In the genomic region with DNA sequence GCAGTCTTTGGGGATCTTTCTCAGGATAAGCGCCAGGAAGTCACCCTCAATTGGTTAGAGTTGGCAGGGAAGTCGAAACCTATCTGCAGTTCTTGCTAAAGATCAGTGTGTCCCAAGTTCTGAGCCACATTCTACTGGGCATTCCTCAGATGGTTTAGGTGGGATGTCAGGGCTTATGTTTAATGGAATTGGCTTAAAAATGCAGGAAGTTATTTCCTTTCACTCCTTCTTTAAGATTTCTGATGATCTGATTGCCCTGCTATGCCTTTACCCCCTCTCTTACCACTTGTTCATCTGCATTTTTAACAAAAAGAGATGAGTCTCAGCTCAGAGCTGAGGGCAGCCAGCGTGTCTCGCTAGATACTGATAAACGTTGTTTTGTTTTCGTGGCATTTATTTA, we compare ENCODE assay signal across 14 cellular contexts. TPM values are rescaled to one million over a fixed set of nuclear protein-coding genes. Genes with fewer than 3 reads are reported as not detected.
DNase-seq lines count a peak whose midpoint lies in the region; ATAC-seq, FAIRE-seq and TF ChIP-seq lines count a peak whose summit lies in the region.
"Had no signal": no experiment of that assay in that cellular context is flagged by ENCODE, and none has a peak within 500 bp of the region (broad histone marks: within the 10 kb centered on the region; RNA-seq: fewer than 3 reads in every experiment).

No MANE protein-coding gene starts in this region.

- peaks cover 11% of the 10 kb centered on the region for H3K4me1 Mint-ChIP-seq in stimulated activated memory B cell treated with anti-CD40 and anti-IgM and Interleukin-4, amounts not matched to agents 10 μg/mL and 1 μg/mL and 100 μg/mL, for 72 hours

- H3K27me3 ChIP-seq in bronchial epithelial cell (ENCODE audit: control insufficient read depth, insufficient read depth, low read length), result no peaks in the 10 kb centered on the region
- H3K27me3 ChIP-seq: Peyer's patch, thyroid gland had no signal

- peaks cover 23% of the 10 kb centered on the region for H3K27me3 Mint-ChIP-seq in stimulated activated memory B cell treated with anti-CD40 and anti-IgM and Interleukin-4, amounts not matched to agents 10 μg/mL and 1 μg/mL and 100 μg/mL, for 72 hours

- no peak overlapping the region for H3K4me3 Mint-ChIP-seq in stimulated activated memory B cell treated with anti-CD40 and anti-IgM and Interleukin-4, amounts not matched to agents 10 μg/mL and 1 μg/mL and 100 μg/mL, for 72 hours
- H3K4me3 Mint-ChIP-seq: CD8-positive, alpha-beta memory T cell had no signal

- peak; percentile 62 for FAIRE-seq in bronchial epithelial cell (lab: Jason Lieb, UNC)

- ATAC-seq in HG03520 (IDR thresholded peaks at IDR 0.05; ENCODE audit: unreplicated experiment) (no peak), GM18870 (IDR thresholded peaks at IDR 0.05; ENCODE audit: unreplicated experiment) (no peak)
- ATAC-seq in stimulated activated memory B cell treated with anti-CD40 and anti-IgM and Interleukin-4, amounts not matched to agents 10 μg/mL and 1 μg/mL and 100 μg/mL, for 72 hours, result no peak

- H3K27ac Mint-ChIP-seq in stimulated activated memory B cell treated with anti-CD40 and anti-IgM and Interleukin-4, amounts not matched to agents 10 μg/mL and 1 μg/mL and 100 μg/mL, for 72 hours, result no peak overlapping the region
- H3K27ac Mint-ChIP-seq: CD8-positive, alpha-beta memory T cell had no signal

- DNase-seq in AG08396 (ENCODE audit: low spot score) (peak; percentile 79), HT1080 (ENCODE audit: low read depth) (peak; percentile 51), bronchial epithelial cell (ENCODE audit: low read depth) (no peak), NCI-H2081 (lab: John Stamatoyannopoulos, UW) (no peak)
- DNase-seq: CD8-positive, alpha-beta memory T cell; central memory CD4-positive, alpha-beta T cell; glutamatergic neuron; Peyer's patch; thyroid gland had no signal

- H3K27ac ChIP-seq in mesodermal cell (ENCODE audit: low read depth, low read length, severe bottlenecking), result peak overlapping the region; percentile 88
- H3K27ac ChIP-seq: Peyer's patch, prostate gland, thyroid gland had no signal

- H3K4me1 ChIP-seq in mesodermal cell (ENCODE audit: control insufficient read depth, insufficient read depth, low read length, poor library complexity, severe bottlenecking), result peaks cover 33% of the 10 kb centered on the region
- H3K4me1 ChIP-seq: Peyer's patch, prostate gland, thyroid gland had no signal

- 82 to 84% methylated on average over 5 to 6 of the region's 6 CpGs for WGBS in mesodermal cell (ENCODE audit: insufficient coverage in 2 of 2), 2 experiments

- H3K4me3 ChIP-seq in bronchial epithelial cell (ENCODE audit: low read depth, low read length), result no peak overlapping the region
- no peak overlapping the region for H3K4me3 ChIP-seq in mesodermal cell (ENCODE audit: extremely low read depth, insufficient read depth, low read length, poor library complexity, severe bottlenecking)
- H3K4me3 ChIP-seq: Peyer's patch, prostate gland, thyroid gland had no signal

- no peaks in the 10 kb centered on the region for H3K36me3 ChIP-seq in bronchial epithelial cell (ENCODE audit: control insufficient read depth, insufficient read depth, low read length)
- H3K36me3 ChIP-seq in mesodermal cell (ENCODE audit: control insufficient read depth, insufficient read depth, low read length), result no peaks in the 10 kb centered on the region
- H3K36me3 ChIP-seq: Peyer's patch, prostate gland, thyroid gland had no signal

- TF ChIP-seq CTCF in bronchial epithelial cell (IDR thresholded peaks at IDR 0.05; ENCODE audit: insufficient read depth, low read length, severe bottlenecking), result no peak

- H3K36me3 Mint-ChIP-seq in stimulated activated memory B cell treated with anti-CD40 and anti-IgM and Interleukin-4, amounts not matched to agents 10 μg/mL and 1 μg/mL and 100 μg/mL, for 72 hours, result no peaks in the 10 kb centered on the region
- H3K36me3 Mint-ChIP-seq: CD8-positive, alpha-beta memory T cell had no signal

- H3K9me3 Mint-ChIP-seq in stimulated activated memory B cell treated with anti-CD40 and anti-IgM and Interleukin-4, amounts not matched to agents 10 μg/mL and 1 μg/mL and 100 μg/mL, for 72 hours, result no peaks in the 10 kb centered on the region

- peaks cover 5% of the 10 kb centered on the region for H3K9me3 ChIP-seq in mesodermal cell (ENCODE audit: control insufficient read depth, low read length)
- H3K9me3 ChIP-seq: Peyer's patch, prostate gland, thyroid gland had no signal

RNA-seq across cellular contexts. Expression of gene FOXL1, which starts 30.8 kb away (rescaled TPM):
- total RNA-seq in HT1080 (2014; rRNA removed; shearing (Covaris generic)), result 0.51 and 0.80 TPM in 2 replicates
- 0.78 and 1.3 TPM in 2 replicates for polyA plus RNA-seq in HT1080 (2015; cell fraction: cytosol; rRNA removed)
- 1.9 and 2.8 TPM in 2 replicates for polyA plus RNA-seq in HT1080 (2015; cell fraction: nucleus; rRNA removed)
- 1.1 and 1.5 TPM in 2 replicates for total RNA-seq in bronchial epithelial cell
- polyA plus RNA-seq in mesodermal cell (2013, experiment 1 of 2), result 3.8 TPM
- polyA plus RNA-seq in mesodermal cell (2013, experiment 2 of 2), result 2.6 TPM
- total RNA-seq: CD8-positive, alpha-beta memory T cell had no signal
- polyA plus RNA-seq: CD8-positive, alpha-beta memory T cell had no signal

RNA-seq across cellular contexts. Expression of gene FOXC2, which starts 42.5 kb away (rescaled TPM):
- total RNA-seq in HT1080 (2014; rRNA removed; shearing (Covaris generic)), result 1.1 and 1.5 TPM in 2 replicates
- 21.6 and 22.0 TPM in 2 replicates for polyA plus RNA-seq in HT1080 (2015; cell fraction: cytosol; rRNA removed)
- polyA plus RNA-seq in HT1080 (2015; cell fraction: nucleus; rRNA removed), result 15.3 and 19.7 TPM in 2 replicates
- under 0.01 TPM in 1 of 2 replicates, not detected in the other for total RNA-seq in bronchial epithelial cell
- polyA plus RNA-seq in mesodermal cell (2013, experiment 1 of 2), result 12.3 TPM
- polyA plus RNA-seq in mesodermal cell (2013, experiment 2 of 2), result 9.1 TPM
- total RNA-seq: CD8-positive, alpha-beta memory T cell had no signal
- polyA plus RNA-seq: CD8-positive, alpha-beta memory T cell had no signal

RNA-seq across cellular contexts. Expression of gene MTHFSD, which starts 54.1 kb away (rescaled TPM):
- 9.8 and 10.4 TPM in 2 replicates for total RNA-seq in HT1080 (2014; rRNA removed; shearing (Covaris generic))
- polyA plus RNA-seq in HT1080 (2015; cell fraction: cytosol; rRNA removed), result 10.0 and 11.0 TPM in 2 replicates
- 46.8 and 51.0 TPM in 2 replicates for polyA plus RNA-seq in HT1080 (2015; cell fraction: nucleus; rRNA removed)
- total RNA-seq in bronchial epithelial cell, result 13.2 and 19.7 TPM in 2 replicates
- 19.2 TPM for polyA plus RNA-seq in mesodermal cell (2013, experiment 1 of 2)
- polyA plus RNA-seq in mesodermal cell (2013, experiment 2 of 2), result 17.6 TPM

Comparison
In these comparisons a context has a peak if more than half of its experiments do, and no peak if none do; other contexts are left out.
1. DNase-seq: peak in AG08396 (single experiment) and HT1080 (single experiment); none in bronchial epithelial cell (single experiment) and NCI-H2081 (0 of 2).